ENCODE assay signal across 16 cellular contexts in genomic region chr16:90072442-90073105, GRCh38. TPM values are rescaled to one million over a fixed set of nuclear protein-coding genes. Genes with fewer than 3 reads are reported as not detected.
DNase-seq lines count a peak whose midpoint lies in the region; ATAC-seq and TF ChIP-seq lines count a peak whose summit lies in the region.
"Had no signal": no experiment of that assay in that cellular context is flagged by ENCODE, and none has a peak within 500 bp of the region (broad histone marks: within the 10 kb centered on the region; RNA-seq: fewer than 3 reads in every experiment).

No MANE protein-coding gene starts in this region.

- H3K79me1 ChIP-seq in IMR-90 (ENCODE audit: low read depth in 1 of 2, low read length in 2 of 2) = no peaks in the 10 kb centered on the region

- no peak for TF ChIP-seq POLR2A in IMR-90 (IDR thresholded peaks at IDR 0.05; ENCODE audit: low read depth, low read length)

- no peak overlapping the region for H2BK15ac ChIP-seq in IMR-90 (ENCODE audit: low read depth, low read length)

- H3K27me3 ChIP-seq in IMR-90 (ENCODE audit: control insufficient read depth, insufficient read depth, low read length) (peaks cover 9% of the 10 kb centered on the region), WERI-Rb-1 (ENCODE audit: insufficient read depth, low read depth, severe bottlenecking) (no peaks in the 10 kb centered on the region)
- H3K27me3 ChIP-seq: BLaER1 treated with 17β-estradiol and CSF1 and Interleukin-3, amounts not matched to agents 10 nM and 100 nM had no signal

- no peaks in the 10 kb centered on the region for H4K20me1 ChIP-seq in IMR-90 (ENCODE audit: insufficient read depth, low read length)
- H4K20me1 ChIP-seq: BLaER1 treated with 17β-estradiol and CSF1 and Interleukin-3, amounts not matched to agents 10 nM and 100 nM had no signal

- no peak overlapping the region for H2AFZ ChIP-seq in IMR-90 (replicated peaks; ENCODE audit: low read length, poor library complexity)
- H2AFZ ChIP-seq: GM23248 had no signal

- peaks cover 10% of the 10 kb centered on the region for H3K4me1 Mint-ChIP-seq in T-helper 17 cell
- peaks cover 14% of the 10 kb centered on the region for H3K4me1 Mint-ChIP-seq in activated naive CD4-positive, alpha-beta T cell treated with anti-CD3 and anti-CD28 coated beads, Interleukin-2, amount 10 ng/mL, durations not matched to agents 7 days and 5 days

- in situ Hi-C loops in IMR-90 (cut with MboI; ENCODE audit: low sequenced_read_pairs) = no loop called here

- H3K27ac ChIP-seq in IMR-90 (ENCODE audit: insufficient read depth, low read length) (no peak overlapping the region), WERI-Rb-1 (no peak overlapping the region)
- H3K27ac ChIP-seq: BLaER1 treated with 17β-estradiol and CSF1 and Interleukin-3, amounts not matched to agents 10 nM and 100 nM; GM23248 had no signal

- no peaks in the 10 kb centered on the region for H3K36me3 Mint-ChIP-seq in T-helper 17 cell (ENCODE audit: low read depth)
- no peaks in the 10 kb centered on the region for H3K36me3 Mint-ChIP-seq in activated naive CD4-positive, alpha-beta T cell treated with anti-CD3 and anti-CD28 coated beads, Interleukin-2, amount 10 ng/mL, durations not matched to agents 7 days and 5 days
- H3K36me3 Mint-ChIP-seq: CD4-positive, CD25-positive, alpha-beta regulatory T cell had no signal

- no peak overlapping the region for H3K27ac Mint-ChIP-seq in T-helper 17 cell
- H3K27ac Mint-ChIP-seq in activated naive CD4-positive, alpha-beta T cell treated with anti-CD3 and anti-CD28 coated beads, Interleukin-2, amount 10 ng/mL, durations not matched to agents 7 days and 5 days = no peak overlapping the region
- H3K27ac Mint-ChIP-seq: CD4-positive, CD25-positive, alpha-beta regulatory T cell had no signal

- no peak overlapping the region for H4K91ac ChIP-seq in IMR-90 (ENCODE audit: insufficient read depth, low read depth, low read length)

- H2BK120ac ChIP-seq in IMR-90 (ENCODE audit: low read depth, low read length) = no peak overlapping the region

- intact Hi-C loops in IMR-90 (cut with micrococcal nuclease) = no loop called here

- no peak overlapping the region for H3K56ac ChIP-seq in IMR-90 (ENCODE audit: extremely low read depth, insufficient read depth, low read length)

- WGBS in IMR-90 (ENCODE audit: extremely low coverage in 2 of 2, insufficient read length in 1 of 2), 2 experiments = 40% methylated on average over 1 of the region's 5 CpGs; no CpG with 5 or more reads in 1 of the 2 experiments

- H3K14ac ChIP-seq in IMR-90 (replicated peaks; ENCODE audit: low read depth, low read length) = no peak overlapping the region

- H3K9ac ChIP-seq in IMR-90 (ENCODE audit: low read depth, low read length) = no peak overlapping the region
- H3K9ac ChIP-seq: BLaER1 treated with 17β-estradiol and CSF1 and Interleukin-3, amounts not matched to agents 10 nM and 100 nM; GM23248 had no signal

- H3K36me3 ChIP-seq in IMR-90 (ENCODE audit: control insufficient read depth, insufficient read depth, low read length) (no peaks in the 10 kb centered on the region), WERI-Rb-1 (no peaks in the 10 kb centered on the region)
- H3K36me3 ChIP-seq: BLaER1 treated with 17β-estradiol and CSF1 and Interleukin-3, amounts not matched to agents 10 nM and 100 nM had no signal

- CTCF ChIA-PET in IMR-90 (lab: Yijun Ruan, JAX) = interaction anchor here (2.1 kb wide), 1 partner anchor 9 kb away, joined by 7 read pairs; no protein-coding TSS in a partner anchor
- CTCF ChIA-PET in activated naive CD4-positive, alpha-beta T cell treated with anti-CD3 and anti-CD28 coated beads, Interleukin-2, amount 10 ng/mL, durations not matched to agents 7 days and 5 days (lab: Charles Lee) = interaction anchor here (1.0 kb wide), 1 partner anchor 9 kb away, joined by 4 read pairs; no protein-coding TSS in a partner anchor

- no peak overlapping the region for H3K4ac ChIP-seq in IMR-90 (ENCODE audit: low read depth, low read length)

- H2BK5ac ChIP-seq in IMR-90 (ENCODE audit: low read depth, low read length, poor library complexity, severe bottlenecking) = no peak overlapping the region

- H3K4me2 ChIP-seq in IMR-90 (ENCODE audit: low read depth, low read length) = no peak overlapping the region
- H3K4me2 ChIP-seq: BLaER1 treated with 17β-estradiol and CSF1 and Interleukin-3, amounts not matched to agents 10 nM and 100 nM had no signal

- ATAC-seq in IMR-90 (ENCODE audit: low read depth) (no peak), T-helper 17 cell (no peak), GM19455 (IDR thresholded peaks at IDR 0.05; ENCODE audit: unreplicated experiment) (no peak)
- ATAC-seq: HCT116 had no signal

- no peak overlapping the region for H2BK20ac ChIP-seq in IMR-90 (ENCODE audit: low read depth, low read length)

- no peak for TF ChIP-seq RAD21 in IMR-90 (IDR thresholded peaks at IDR 0.05; ENCODE audit: low read length)

- H3K4me1 ChIP-seq in IMR-90 (ENCODE audit: control insufficient read depth, insufficient read depth, low read length) = no peaks in the 10 kb centered on the region

- DNase-seq in IMR-90 (peak; percentile 20), T-helper 17 cell (no peak), cardiac fibroblast (ENCODE audit: low read depth in 2 of 2) (peak; percentile 37 to 74), fibroblast of villous mesenchyme (ENCODE audit: low read depth) (peak; percentile 18), WERI-Rb-1 (no peak)
- no peak for DNase-seq in activated naive CD4-positive, alpha-beta T cell treated with anti-CD3 and anti-CD28 coated beads, Interleukin-2, amount 10 ng/mL, durations not matched to agents 7 days and 5 days
- DNase-seq: ACHN; Calu3; CD4-positive, CD25-positive, alpha-beta regulatory T cell; DMS 273 treated with DMSO at 0.1 percent for 48 hours; GM23248 had no signal

- no peak overlapping the region for H2AK9ac ChIP-seq in IMR-90 (replicated peaks; ENCODE audit: low read depth, low read length, poor library complexity)

- no peak overlapping the region for H3K23ac ChIP-seq in IMR-90 (ENCODE audit: low read depth, low read length)

- H3K9me3 ChIP-seq in IMR-90 (ENCODE audit: control insufficient read depth, insufficient read depth, low read length) = no peaks in the 10 kb centered on the region
- H3K9me3 ChIP-seq in T-helper 17 cell (ENCODE audit: control insufficient read depth, low read length, poor library complexity, severe bottlenecking) = no peaks in the 10 kb centered on the region
- no peaks in the 10 kb centered on the region for H3K9me3 ChIP-seq in WERI-Rb-1 (ENCODE audit: severe bottlenecking)

- POLR2A ChIA-PET in IMR-90 (lab: Charles Lee; ENCODE audit: unreplicated experiment) = no interaction called here

- no peak overlapping the region for H3K18ac ChIP-seq in IMR-90 (ENCODE audit: low read depth, low read length)

- H4K8ac ChIP-seq in IMR-90 (ENCODE audit: low read depth in 2 of 2, low read length in 2 of 2) = no peak overlapping the region

- H3K9me3 Mint-ChIP-seq in activated naive CD4-positive, alpha-beta T cell treated with anti-CD3 and anti-CD28 coated beads, Interleukin-2, amount 10 ng/mL, durations not matched to agents 7 days and 5 days = no peaks in the 10 kb centered on the region

- H3K9me1 ChIP-seq in IMR-90 (ENCODE audit: insufficient read depth, low read length) = no peaks in the 10 kb centered on the region

- no TSS peak for BruUV-seq in IMR-90 (replicated peaks; lab: Mats Ljungman, UMichigan)

- dilution Hi-C loops in IMR-90 (cut with HindIII; ENCODE audit: low sequenced_read_pairs, unreplicated experiment) = no loop called here

- TF ChIP-seq CTCF in IMR-90 (conservative IDR thresholded peaks at IDR 0.05; ENCODE audit: low read depth, low read length) (no peak), cardiac fibroblast (IDR thresholded peaks at IDR 0.05; ENCODE audit: low read depth, low read length) (no peak), fibroblast of villous mesenchyme (IDR thresholded peaks at IDR 0.05; ENCODE audit: insufficient read depth, low read depth, low read length) (no peak), WERI-Rb-1 (IDR thresholded peaks at IDR 0.05; ENCODE audit: low read depth, low read length) (no peak)

- H3K4me3 ChIP-seq in IMR-90 (ENCODE audit: insufficient read depth, low read depth, low read length) = no peak overlapping the region
- no peak overlapping the region for H3K4me3 ChIP-seq in cardiac fibroblast (replicated peaks in 1 of 2; ENCODE audit: low read depth in 2 of 2, low read length in 2 of 2)
- H3K4me3 ChIP-seq in fibroblast of villous mesenchyme (ENCODE audit: low read depth, low read length) = no peak overlapping the region
- H3K4me3 ChIP-seq in WERI-Rb-1 (ENCODE audit: low read depth, low read length) = no peak overlapping the region
- H3K4me3 ChIP-seq: BLaER1 treated with 17β-estradiol and CSF1 and Interleukin-3, amounts not matched to agents 10 nM and 100 nM; GM23248 had no signal

- H4K5ac ChIP-seq in IMR-90 (ENCODE audit: low read depth, low read length) = no peak overlapping the region

- H3K27me3 Mint-ChIP-seq in T-helper 17 cell = peaks cover 20% of the 10 kb centered on the region
- peaks cover 41% of the 10 kb centered on the region for H3K27me3 Mint-ChIP-seq in activated naive CD4-positive, alpha-beta T cell treated with anti-CD3 and anti-CD28 coated beads, Interleukin-2, amount 10 ng/mL, durations not matched to agents 7 days and 5 days

- no peak overlapping the region for H2AK5ac ChIP-seq in IMR-90 (ENCODE audit: low read depth, low read length)

- H3K4me3 Mint-ChIP-seq in T-helper 17 cell = peak overlapping the region; percentile 1
- H3K4me3 Mint-ChIP-seq in activated naive CD4-positive, alpha-beta T cell treated with anti-CD3 and anti-CD28 coated beads, Interleukin-2, amount 10 ng/mL, durations not matched to agents 7 days and 5 days = no peak overlapping the region
- H3K4me3 Mint-ChIP-seq: CD4-positive, CD25-positive, alpha-beta regulatory T cell had no signal

TF ChIP-seq in IMR-90, 13 proteins besides CTCF, POLR2A, EP300 and RAD21:
- TF ChIP-seq CEBPB (IDR thresholded peaks at IDR 0.05; ENCODE audit: low read depth, low read length) (peak; percentile 90), SMC3 (IDR thresholded peaks at IDR 0.05; ENCODE audit: low read depth, low read length) (no peak)

RNA-seq across cellular contexts. Expression of gene PRDM7, which starts 4.6 kb away (rescaled TPM):
- total RNA-seq in IMR-90 (2012; rRNA removed) (not detected in 2 replicates), T-helper 17 cell (not detected), fibroblast of villous mesenchyme (not detected in 2 replicates)
- not detected in 2 replicates for polyA plus RNA-seq in IMR-90 (2012; rRNA removed)
- polyA plus RNA-seq in IMR-90 (2012; cell fraction: cytosol; rRNA removed) = not detected in 2 replicates
- polyA plus RNA-seq in IMR-90 (2012; cell fraction: nucleus; rRNA removed; ENCODE audit: low replicate concordance) = 0.03 TPM in 1 of 2 replicates, not detected in the other
- total RNA-seq: A172; Calu3; CD4-positive, CD25-positive, alpha-beta regulatory T cell; Daoy; GM23248 had no signal
- polyA plus RNA-seq: CD4-positive, CD25-positive, alpha-beta regulatory T cell; GM23248 had no signal

RNA-seq across cellular contexts. Expression of gene DBNDD1, which starts 53.3 kb away (rescaled TPM):
- total RNA-seq in IMR-90 (2012; rRNA removed) (3.1 and 3.4 TPM in 2 replicates), T-helper 17 cell (under 1 TPM; 0.47 to 0.92 TPM), fibroblast of villous mesenchyme (0.64 and 0.86 TPM in 2 replicates)
- polyA plus RNA-seq in IMR-90 (2012; rRNA removed) = 23.0 and 26.2 TPM in 2 replicates
- 14.9 and 31.6 TPM in 2 replicates for polyA plus RNA-seq in IMR-90 (2012; cell fraction: cytosol; rRNA removed)
- polyA plus RNA-seq in IMR-90 (2012; cell fraction: nucleus; rRNA removed; ENCODE audit: low replicate concordance) = 11.1 and 18.7 TPM in 2 replicates

Comparison
In these comparisons a context has a peak if more than half of its experiments do, and no peak if none do; other contexts are left out.
1. DNase-seq: peak in IMR-90 (single experiment), cardiac fibroblast (2 of 2) and fibroblast of villous mesenchyme (single experiment); none in T-helper 17 cell (0 of 3), WERI-Rb-1 (single experiment) and activated naive CD4-positive, alpha-beta T cell treated with anti-CD3 and anti-CD28 coated beads, Interleukin-2, amount 10 ng/mL, durations not matched to agents 7 days and 5 days (single experiment).